In the genomic region with DNA sequence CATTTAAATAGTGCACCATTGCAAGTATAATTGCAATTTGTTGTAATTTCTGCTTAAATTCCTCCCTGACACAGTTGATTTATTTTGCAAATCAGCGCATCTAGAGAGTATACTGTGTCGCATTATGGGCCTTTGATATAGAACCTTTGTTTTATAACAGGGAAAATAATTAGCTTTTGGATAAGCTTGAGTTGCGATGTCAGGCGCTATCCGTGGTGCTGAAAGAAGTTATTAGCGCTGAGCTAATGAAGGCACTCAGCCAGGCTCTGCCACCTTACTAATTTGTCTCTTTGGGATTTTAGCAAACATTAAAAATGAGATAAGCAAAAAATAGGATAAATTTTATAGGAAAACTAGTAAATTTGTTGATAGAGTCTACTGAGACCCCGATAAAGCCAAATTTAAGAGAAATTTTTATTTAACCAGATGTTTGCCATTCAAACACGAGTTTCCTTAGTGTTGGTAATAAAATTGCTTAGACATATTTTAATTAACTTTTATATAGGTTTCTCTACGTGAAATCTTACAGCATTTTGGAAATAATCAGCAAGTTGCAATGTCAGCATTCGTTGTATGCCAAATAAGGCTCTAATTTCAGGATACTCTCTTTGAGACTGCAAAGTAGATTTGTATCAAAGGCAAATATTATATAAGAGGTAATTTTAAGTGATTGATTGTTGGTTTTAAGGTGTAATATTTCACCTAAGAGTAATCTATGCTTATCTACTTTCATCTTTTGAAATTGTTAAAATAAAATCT, we compare ENCODE assay signal across 8 cellular contexts.
A peak's percentile ranks its signal among the peaks of the same experiment; 100 is the strongest.
DNase-seq lines count a peak whose midpoint lies in the region; ATAC-seq lines count a peak whose summit lies in the region.

No MANE protein-coding gene starts in this region.

- DNase-seq in stimulated activated CD4-positive, alpha-beta T cell treated with anti-CD3 and anti-CD28 coated beads, Interleukin-15, amount 100 ng/mL, for 24 hours, result peak; percentile 4
- DNase-seq in stimulated activated CD4-positive, alpha-beta T cell treated with anti-CD3 and anti-CD28 coated beads, Interleukin-4, amount 100 ng/mL, for 1 hour, result no peak
- peak; percentile 11 for DNase-seq in SK-MEL-5 (ENCODE audit: low read depth, low spot score)
- DNase-seq in globus pallidus (ENCODE audit: low spot score), result peak; percentile 20
- no peak for DNase-seq in activated CD4-positive, CD25-positive, alpha-beta regulatory T cell (lab: John Stamatoyannopoulos, UW)
- no peak for DNase-seq in effector CD8-positive, alpha-beta T cell (lab: John Stamatoyannopoulos, UW)

- in situ Hi-C loops in SK-MEL-5 (cut with HindIII; ENCODE audit: low pct_unique_long_range_greater_than_20kb, low sequenced_read_pairs), result no loop called here

- no peak for ATAC-seq in GM21381 (IDR thresholded peaks at IDR 0.05; ENCODE audit: unreplicated experiment)
- no peak for ATAC-seq in GM19455 (IDR thresholded peaks at IDR 0.05; ENCODE audit: unreplicated experiment)

Comparison
In these comparisons a context has a peak if more than half of its experiments do, and no peak if none do; other contexts are left out.
1. DNase-seq: peak in stimulated activated CD4-positive, alpha-beta T cell treated with anti-CD3 and anti-CD28 coated beads, Interleukin-15, amount 100 ng/mL, for 24 hours (single experiment), SK-MEL-5 (single experiment) and globus pallidus (single experiment); none in stimulated activated CD4-positive, alpha-beta T cell treated with anti-CD3 and anti-CD28 coated beads, Interleukin-4, amount 100 ng/mL, for 1 hour (single experiment), activated CD4-positive, CD25-positive, alpha-beta regulatory T cell (0 of 4) and effector CD8-positive, alpha-beta T cell (single experiment).